ENCODE assay signal across 23 cellular contexts in the genomic region with DNA sequence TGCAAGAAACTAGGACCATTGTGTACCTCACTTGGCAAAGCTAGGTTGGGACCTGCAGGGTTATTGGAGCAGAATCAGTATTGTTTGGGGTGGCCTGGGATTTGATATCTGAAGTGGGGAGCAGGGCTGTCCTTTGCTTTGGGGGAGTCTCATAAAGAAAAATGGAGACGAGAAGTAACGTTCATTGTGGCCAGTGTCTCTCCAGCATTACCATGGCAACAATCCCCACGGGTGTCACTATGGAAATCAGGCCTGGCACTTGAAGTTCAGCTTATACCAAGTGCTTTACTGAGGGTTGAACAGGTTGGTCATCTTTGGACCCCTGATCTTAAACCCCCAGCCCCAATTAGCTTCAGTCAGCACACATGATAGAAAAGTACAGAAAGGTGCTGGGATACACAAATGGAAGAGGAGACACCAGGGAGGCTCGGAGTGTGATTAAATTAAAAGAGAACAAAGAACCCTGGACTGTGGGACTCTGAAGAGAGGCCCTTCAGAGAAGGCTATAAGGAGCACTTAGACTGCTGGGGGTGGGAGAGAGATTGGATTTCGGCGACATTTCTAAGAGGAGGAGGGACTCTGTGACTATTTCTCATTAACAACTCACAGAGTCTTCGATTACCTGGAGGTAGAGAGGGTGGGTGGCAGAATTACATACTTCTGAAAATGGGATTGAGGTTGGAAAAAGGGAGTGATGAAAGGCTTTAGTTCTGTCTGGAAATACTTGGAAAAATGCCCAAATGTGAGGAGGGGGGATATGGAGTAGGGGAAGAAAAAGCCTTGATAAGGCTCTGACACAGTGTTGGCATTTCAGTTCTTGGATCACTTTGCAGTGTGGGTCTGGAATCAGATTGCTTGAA. TPM values are rescaled to one million over a fixed set of nuclear protein-coding genes. Genes with fewer than 3 reads are reported as not detected.
DNase-seq lines count a peak whose midpoint lies in the region; ATAC-seq and TF ChIP-seq lines count a peak whose summit lies in the region.
"Had no signal": no experiment of that assay in that cellular context is flagged by ENCODE, and none has a peak within 500 bp of the region (broad histone marks: within the 10 kb centered on the region; RNA-seq: fewer than 3 reads in every experiment).

No MANE protein-coding gene starts in this region.

- DNase-seq in NCI-H748 (lab: John Stamatoyannopoulos, UW; ENCODE audit: unreplicated experiment) (peak; percentile 27), NCI-H748 treated with DMSO at 0.1 percent for 48 hours (lab: John Stamatoyannopoulos, UW) (no peak), NCI-H2107 (lab: John Stamatoyannopoulos, UW) (peak; percentile 47), chondrocyte (ENCODE audit: low spot score) (no peak), SIG-M5 (lab: John Stamatoyannopoulos, UW) (no peak)
- no peak for DNase-seq in activated CD4-positive, alpha-beta T cell treated with anti-CD3 and anti-CD28 coated beads for 4 hours
- DNase-seq: 8988T; activated CD8-positive, alpha-beta memory T cell treated with anti-CD3 and anti-CD28 coated beads, Interleukin-2, amount 50 U/mL, for 48 hours; activated effector memory CD4-positive, alpha-beta T cell treated with Interleukin-2 at 50 U/mL for 16 hours; activated naive CD8-positive, alpha-beta T cell treated with anti-CD3 and anti-CD28 coated beads, Interleukin-2, amount 10 ng/mL, durations not matched to agents 7 days and 5 days; COR-L47; effector CD8-positive, alpha-beta T cell; lower lobe of right lung; NCI-H1105 treated with DMSO at 0.1 percent for 48 hours; NCI-H345; occipital lobe; stimulated activated CD4-positive, alpha-beta T cell treated with anti-CD3 and anti-CD28 coated beads, Interleukin-2, amount 100 ng/mL, for 48 hours; stimulated activated naive CD8-positive, alpha-beta T cell treated with anti-CD3 and anti-CD28 coated beads, Interleukin-15, Interleukin-2, amounts not matched to agents 100 U/mL and 50 U/mL, for 24 hours had no signal

- peaks cover 7% of the 10 kb centered on the region for H3K27me3 Mint-ChIP-seq in chondrocyte (ENCODE audit: low read depth)

- peaks cover 4% of the 10 kb centered on the region for H3K36me3 Mint-ChIP-seq in chondrocyte (ENCODE audit: low read depth)

- peaks cover 45% of the 10 kb centered on the region for H3K4me1 Mint-ChIP-seq in chondrocyte (ENCODE audit: low read depth)

- no peak for ATAC-seq in GM19467 (IDR thresholded peaks at IDR 0.05; ENCODE audit: unreplicated experiment)
- no peak for ATAC-seq in HG02678 (IDR thresholded peaks at IDR 0.05; ENCODE audit: unreplicated experiment)
- ATAC-seq: esophagus mucosa; lower lobe of right lung; stimulated activated naive CD8-positive, alpha-beta T cell treated with anti-CD3 and anti-CD28 coated beads, Interleukin-15, Interleukin-2, amounts not matched to agents 100 U/mL and 50 U/mL, for 24 hours had no signal

- H3K9me3 Mint-ChIP-seq in chondrocyte (ENCODE audit: low read depth): no peaks in the 10 kb centered on the region
- H3K9me3 Mint-ChIP-seq: activated naive CD8-positive, alpha-beta T cell treated with anti-CD3 and anti-CD28 coated beads, Interleukin-2, amount 10 ng/mL, durations not matched to agents 7 days and 5 days; T-helper 2 cell treated with Interferon-gamma antibody and Interleukin-4, amounts not matched to agents 5 μg/mL and 100 μg/mL, for 36 hours had no signal

- no peak for TF ChIP-seq CTCF in chondrocyte (IDR thresholded peaks at IDR 0.05)

- peak overlapping the region; percentile 70 for H3K27ac Mint-ChIP-seq in chondrocyte (ENCODE audit: unreplicated experiment)
- H3K27ac Mint-ChIP-seq: activated naive CD8-positive, alpha-beta T cell treated with anti-CD3 and anti-CD28 coated beads, Interleukin-2, amount 10 ng/mL, durations not matched to agents 7 days and 5 days; B cell; T-helper 2 cell treated with Interferon-gamma antibody and Interleukin-4, amounts not matched to agents 5 μg/mL and 100 μg/mL, for 36 hours had no signal

- H3K4me3 Mint-ChIP-seq in chondrocyte (ENCODE audit: unreplicated experiment): peak overlapping the region; percentile 5
- H3K4me3 Mint-ChIP-seq: activated naive CD8-positive, alpha-beta T cell treated with anti-CD3 and anti-CD28 coated beads, Interleukin-2, amount 10 ng/mL, durations not matched to agents 7 days and 5 days; B cell; T-helper 2 cell treated with Interferon-gamma antibody and Interleukin-4, amounts not matched to agents 5 μg/mL and 100 μg/mL, for 36 hours had no signal

RNA-seq across cellular contexts. Expression of a gene that starts 3.7 kb away (rescaled TPM):
- 2.6 to 5.1 TPM (median 3.5 TPM) in 3 replicates for total RNA-seq in chondrocyte

RNA-seq across cellular contexts. Expression of a gene that starts 6.6 kb away (rescaled TPM):
- total RNA-seq in chondrocyte: 104 to 117 TPM (median 112 TPM) in 3 replicates

RNA-seq across cellular contexts. Expression of a gene that starts 30.9 kb away (rescaled TPM):
- total RNA-seq in chondrocyte: 66.9 to 86.5 TPM (median 78.4 TPM) in 3 replicates

RNA-seq across cellular contexts. Expression of a gene that starts 33.3 kb away (rescaled TPM):
- 9.6 to 79.1 TPM (median 79.0 TPM) in 3 replicates for total RNA-seq in chondrocyte

RNA-seq across cellular contexts. Expression of a gene that starts 37.4 kb away (rescaled TPM):
- total RNA-seq in chondrocyte: 27.9 to 33.1 TPM (median 30.5 TPM) in 3 replicates

Comparison
In these comparisons a context has a peak if more than half of its experiments do, and no peak if none do; other contexts are left out.
1. DNase-seq: peak in NCI-H748 (single experiment) and NCI-H2107 (single experiment); none in NCI-H748 treated with DMSO at 0.1 percent for 48 hours (single experiment), chondrocyte (single experiment), SIG-M5 (single experiment) and activated CD4-positive, alpha-beta T cell treated with anti-CD3 and anti-CD28 coated beads for 4 hours (0 of 2).